8 cellular contexts compared by ENCODE assay signal in genomic region chr20:44651507-44652373, GRCh38. TPM values are rescaled to one million over a fixed set of nuclear protein-coding genes. Genes with fewer than 3 reads are reported as not detected.
DNase-seq lines count a peak whose midpoint lies in the region; ATAC-seq and TF ChIP-seq lines count a peak whose summit lies in the region.

ADA (minus strand) TSS chr20:44651699; CDS start chr20:44651607, 92 bp downstream.

- no peaks in the 10 kb centered on the region for H3K27me3 Mint-ChIP-seq in activated naive CD8-positive, alpha-beta T cell treated with anti-CD3 and anti-CD28 coated beads for 36 hours

- peak within 1 kb of the TSS; percentile 96 for H3K4me2 ChIP-seq in DND-41 (ENCODE audit: insufficient read depth, low read length)
- H3K4me2 ChIP-seq in osteoblast (ENCODE audit: insufficient read depth, low read length): peak within 1 kb of the TSS; percentile 90

- peaks cover 48% of the 10 kb centered on the region for H3K36me3 ChIP-seq in DND-41 (ENCODE audit: insufficient read depth, low read length)
- H3K36me3 ChIP-seq in Panc1 (ENCODE audit: control insufficient read depth, insufficient read depth, low read length): no peaks in the 10 kb centered on the region; the same call in 1 of the 2 replicates
- no peaks in the 10 kb centered on the region for H3K36me3 ChIP-seq in osteoblast (ENCODE audit: insufficient read depth, low read length)

- H3K9me3 ChIP-seq in DND-41 (ENCODE audit: insufficient read depth, low read length, severe bottlenecking): no peaks in the 10 kb centered on the region
- H3K9me3 ChIP-seq in Panc1 (ENCODE audit: control insufficient read depth, insufficient read depth, low read depth, low read length): no peaks in the 10 kb centered on the region
- no peaks in the 10 kb centered on the region for H3K9me3 ChIP-seq in osteoblast (ENCODE audit: low read depth, low read length)

- peaks cover 73% of the 10 kb centered on the region for H3K79me2 ChIP-seq in DND-41 (ENCODE audit: insufficient read depth, low read length)
- no peaks in the 10 kb centered on the region for H3K79me2 ChIP-seq in osteoblast (ENCODE audit: insufficient read depth, low read length)

- H3K36me3 Mint-ChIP-seq in activated naive CD8-positive, alpha-beta T cell treated with anti-CD3 and anti-CD28 coated beads for 36 hours: no peaks in the 10 kb centered on the region

- H2AFZ ChIP-seq in DND-41 (ENCODE audit: low read depth, low read length): peak within 1 kb of the TSS; percentile 38
- peak within 1 kb of the TSS; percentile 88 for H2AFZ ChIP-seq in osteoblast (ENCODE audit: low read length)

- intact Hi-C loops in Panc1 (cut with micrococcal nuclease; ENCODE audit: unreplicated experiment) (no loop called here), Right ventricle myocardium inferior (cut with DNase I) (loop anchor here (5.0 kb wide), 1 partner anchor 34 kb away; no protein-coding TSS in a partner anchor)

- H3K4me1 Mint-ChIP-seq in activated naive CD8-positive, alpha-beta T cell treated with anti-CD3 and anti-CD28 coated beads for 36 hours: peaks cover 47% of the 10 kb centered on the region

- H3K4me3 Mint-ChIP-seq in activated naive CD8-positive, alpha-beta T cell treated with anti-CD3 and anti-CD28 coated beads for 36 hours: peak within 1 kb of the TSS; percentile 86

- H3K27ac Mint-ChIP-seq in activated naive CD8-positive, alpha-beta T cell treated with anti-CD3 and anti-CD28 coated beads for 36 hours: peak within 1 kb of the TSS; percentile 83

- BruUV-seq in Panc1 (replicated peaks; lab: Mats Ljungman, UMichigan): no TSS peak

- H3K9me3 Mint-ChIP-seq in activated naive CD8-positive, alpha-beta T cell treated with anti-CD3 and anti-CD28 coated beads for 36 hours: peaks cover 2% of the 10 kb centered on the region

- ATAC-seq in DND-41 (ENCODE audit: insufficient read depth, low read depth): peak; percentile 28
- peak; percentile 34 for ATAC-seq in HG02885 (IDR thresholded peaks at IDR 0.05; ENCODE audit: poor library complexity, unreplicated experiment)
- ATAC-seq in Panc1: peak; percentile 89
- peak; percentile 84 for ATAC-seq in Right ventricle myocardium inferior

- H3K4me1 ChIP-seq in DND-41 (ENCODE audit: insufficient read depth, low read length): peaks cover 43% of the 10 kb centered on the region
- peaks cover 13% of the 10 kb centered on the region for H3K4me1 ChIP-seq in Panc1 (ENCODE audit: control insufficient read depth, insufficient read depth, low read length)
- H3K4me1 ChIP-seq in osteoblast (ENCODE audit: insufficient read depth, low read length): peaks cover 9% of the 10 kb centered on the region

- H3K27ac ChIP-seq in DND-41 (ENCODE audit: low read length) (peak within 1 kb of the TSS; percentile 97), Panc1 (ENCODE audit: low read length) (peak within 1 kb of the TSS; percentile 78), osteoblast (ENCODE audit: low read depth, low read length) (no peak within 1 kb of the TSS)

- POLR2A ChIA-PET in Panc1 (lab: Charles Lee): no interaction called here

- peak within 1 kb of the TSS; percentile 79 to 92 for H3K4me3 ChIP-seq in DND-41 (ENCODE audit: low read depth in 1 of 2, low read length in 2 of 2)
- peak within 1 kb of the TSS; percentile 72 to 84 for H3K4me3 ChIP-seq in Panc1 (ENCODE audit: low read depth in 2 of 2, low read length in 2 of 2)
- H3K4me3 ChIP-seq in osteoblast (ENCODE audit: insufficient read depth, low read length): peak within 1 kb of the TSS; percentile 76

- in situ Hi-C loops in Panc1 (cut with HindIII; ENCODE audit: low pct_unique_long_range_greater_than_20kb, low sequenced_read_pairs): no loop called here

- CTCF ChIA-PET in Panc1 (lab: Charles Lee): no interaction called here

- peak; percentile 25 for TF ChIP-seq CTCF in DND-41 (IDR thresholded peaks at IDR 0.05; ENCODE audit: borderline replicate concordance, extremely low read depth, low read length, poor library complexity, severe bottlenecking)
- TF ChIP-seq CTCF in Panc1 (IDR thresholded peaks at IDR 0.05): no peak
- TF ChIP-seq CTCF in osteoblast (IDR thresholded peaks at IDR 0.05; ENCODE audit: extremely low read depth, low read depth, low read length): no peak

- peaks cover 28% of the 10 kb centered on the region for H4K20me1 ChIP-seq in DND-41 (ENCODE audit: insufficient read depth, low read length)
- no peaks in the 10 kb centered on the region for H4K20me1 ChIP-seq in osteoblast (ENCODE audit: insufficient read depth, low read length)

- DNase-seq in DND-41: peak; percentile 70
- no peak for DNase-seq in Panc1 (ENCODE audit: low read depth, low spot score)
- DNase-seq in activated naive CD8-positive, alpha-beta T cell treated with anti-CD3 and anti-CD28 coated beads for 36 hours: peak; percentile 64
- DNase-seq in Right ventricle myocardium inferior (ENCODE audit: missing footprints): peak; percentile 84
- peak; percentile 94 for DNase-seq in osteoblast (ENCODE audit: insufficient read length, low spot score, missing footprints)
- DNase-seq in NCI-H2107 treated with DMSO at 0.1 percent for 48 hours (lab: John Stamatoyannopoulos, UW; ENCODE audit: unreplicated experiment): no peak
- no peak for DNase-seq in GM19240 (ENCODE audit: insufficient read length, low spot score)

- H3K27me3 ChIP-seq in DND-41 (ENCODE audit: insufficient read depth, low read length, poor library complexity) (no peaks in the 10 kb centered on the region), Panc1 (ENCODE audit: control insufficient read depth, insufficient read depth, low read length) (no peaks in the 10 kb centered on the region), osteoblast (ENCODE audit: insufficient read depth, low read length) (peaks cover 6% of the 10 kb centered on the region)

- H3K9ac ChIP-seq in DND-41 (ENCODE audit: low read depth, low read length): peak within 1 kb of the TSS; percentile 90

RNA-seq across cellular contexts. Expression of gene ADA, which starts in this region (rescaled TPM):
- total RNA-seq in Panc1 (2021; ENCODE audit: unreplicated experiment) (53.8 TPM), Right ventricle myocardium inferior (10.7 TPM), osteoblast (15.9 and 37.1 TPM in 2 replicates)
- polyA plus RNA-seq in Panc1 (2012; ENCODE audit: insufficient read length): 65.5 TPM
- 10 to 100 TPM; 25.6 to 27.0 TPM for total RNA-seq in activated naive CD8-positive, alpha-beta T cell treated with anti-CD3 and anti-CD28 coated beads for 36 hours

Comparison
In these comparisons a context has a peak if more than half of its experiments do, and no peak if none do; other contexts are left out.
1. ATAC-seq: peak in every context shown above with its lines; median percentile 89 in Panc1; 84 in Right ventricle myocardium inferior; 34 in HG02885; 28 in DND-41.
2. DNase-seq: peak in DND-41 (single experiment), activated naive CD8-positive, alpha-beta T cell treated with anti-CD3 and anti-CD28 coated beads for 36 hours (single experiment), Right ventricle myocardium inferior (single experiment) and osteoblast (single experiment); none in Panc1 (single experiment), NCI-H2107 treated with DMSO at 0.1 percent for 48 hours (single experiment) and GM19240 (single experiment).
3. Peak in every context shown above with its lines, with median percentiles within 50 percentile points of each other: H3K4me3 ChIP-seq.